In the genomic region with DNA sequence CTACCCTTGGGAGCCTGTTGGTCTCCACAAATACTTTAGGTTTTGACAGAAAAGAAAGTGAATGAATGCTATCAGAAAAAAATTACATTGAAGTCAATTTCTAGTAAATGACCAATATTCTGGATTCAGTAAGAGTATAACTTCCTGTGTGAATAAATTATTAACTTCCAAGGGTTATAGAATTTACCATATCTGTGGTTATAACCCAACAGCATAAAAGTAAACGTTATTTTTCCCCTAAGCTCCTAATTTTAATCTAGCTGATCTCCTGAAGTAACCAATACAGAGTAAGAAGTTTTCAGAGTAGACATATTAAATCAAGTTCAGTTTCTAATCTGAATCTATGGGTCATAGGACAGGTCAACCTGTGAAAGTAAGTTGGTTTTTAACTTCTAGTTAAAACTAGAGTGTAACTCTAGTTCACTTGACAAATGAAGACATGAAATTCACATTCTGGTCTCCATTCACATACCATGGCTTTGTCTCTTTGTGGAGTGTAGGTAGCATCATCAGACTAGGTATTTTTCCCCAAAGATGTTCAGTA, we compare ENCODE assay signal across 15 cellular contexts.
DNase-seq lines count a peak whose midpoint lies in the region; ATAC-seq and TF ChIP-seq lines count a peak whose summit lies in the region.
"Had no signal": no experiment of that assay in that cellular context is flagged by ENCODE, and none has a peak within 500 bp of the region (broad histone marks: within the 10 kb centered on the region; RNA-seq: fewer than 3 reads in every experiment).

No MANE protein-coding gene starts in this region.

- no peaks in the 10 kb centered on the region for H3K9me3 ChIP-seq in Loucy (ENCODE audit: insufficient read depth, low read depth, low read length)

- H2AFZ ChIP-seq in Loucy (ENCODE audit: low read length), result peak overlapping the region; percentile 51; the same call in 1 of the 2 replicates

- H3K9ac ChIP-seq in Loucy (ENCODE audit: low read depth, low read length, poor library complexity, severe bottlenecking), result no peak overlapping the region

- no peak for TF ChIP-seq CTCF in Loucy (conservative IDR thresholded peaks at IDR 0.05; ENCODE audit: low read length)

- H3K36me3 ChIP-seq in Loucy (ENCODE audit: insufficient read depth, low read length), result no peaks in the 10 kb centered on the region

- H4K20me1 ChIP-seq in Loucy (ENCODE audit: insufficient read depth, low read length, poor library complexity, severe bottlenecking), result no peaks in the 10 kb centered on the region

- ATAC-seq in GM18858 (IDR thresholded peaks at IDR 0.05; ENCODE audit: unreplicated experiment), result peak; percentile 31
- ATAC-seq in GM21381 (IDR thresholded peaks at IDR 0.05; ENCODE audit: unreplicated experiment), result peak; percentile 50
- ATAC-seq in HG02973 (IDR thresholded peaks at IDR 0.05; ENCODE audit: unreplicated experiment), result peak; percentile 35

- no peak overlapping the region for H3K4me2 ChIP-seq in Loucy (ENCODE audit: low read depth, low read length, poor library complexity, severe bottlenecking)

- no peaks in the 10 kb centered on the region for H3K79me2 ChIP-seq in Loucy (ENCODE audit: insufficient read depth, low read length)

- H3K27me3 ChIP-seq in Loucy (ENCODE audit: insufficient read depth, low read length, poor library complexity, severe bottlenecking), result no peaks in the 10 kb centered on the region

- H3F3A ChIP-seq in Loucy (ENCODE audit: low read depth), result no peaks in the 10 kb centered on the region

- no peaks in the 10 kb centered on the region for H3K9me2 ChIP-seq in Loucy (replicated peaks; ENCODE audit: low read depth, low read length)

- H3K4me1 ChIP-seq in Loucy (ENCODE audit: insufficient read depth, low read length, poor library complexity, severe bottlenecking), result peaks cover 29% of the 10 kb centered on the region

- DNase-seq in GDM1 (lab: John Stamatoyannopoulos, UW), result no peak
- no peak for DNase-seq in SW480 (ENCODE audit: low spot score)
- DNase-seq in NCI-H1436 (lab: John Stamatoyannopoulos, UW), result no peak
- no peak for DNase-seq in NCI-H82 (lab: John Stamatoyannopoulos, UW)
- DNase-seq: activated CD4-positive, alpha-beta T cell treated with anti-CD3 and anti-CD28 coated beads for 48 hours; activated naive CD4-positive, alpha-beta T cell; C1 segment of cervical spinal cord; caudate nucleus; head of caudate nucleus; NCI-H187 treated with DMSO at 0.1 percent for 48 hours; nephron progenitor cell had no signal

- no peak overlapping the region for H3K4me3 ChIP-seq in Loucy (ENCODE audit: low read length, poor library complexity, severe bottlenecking)
